ENCODE assay signal across 1 cellular context in the genomic region with DNA sequence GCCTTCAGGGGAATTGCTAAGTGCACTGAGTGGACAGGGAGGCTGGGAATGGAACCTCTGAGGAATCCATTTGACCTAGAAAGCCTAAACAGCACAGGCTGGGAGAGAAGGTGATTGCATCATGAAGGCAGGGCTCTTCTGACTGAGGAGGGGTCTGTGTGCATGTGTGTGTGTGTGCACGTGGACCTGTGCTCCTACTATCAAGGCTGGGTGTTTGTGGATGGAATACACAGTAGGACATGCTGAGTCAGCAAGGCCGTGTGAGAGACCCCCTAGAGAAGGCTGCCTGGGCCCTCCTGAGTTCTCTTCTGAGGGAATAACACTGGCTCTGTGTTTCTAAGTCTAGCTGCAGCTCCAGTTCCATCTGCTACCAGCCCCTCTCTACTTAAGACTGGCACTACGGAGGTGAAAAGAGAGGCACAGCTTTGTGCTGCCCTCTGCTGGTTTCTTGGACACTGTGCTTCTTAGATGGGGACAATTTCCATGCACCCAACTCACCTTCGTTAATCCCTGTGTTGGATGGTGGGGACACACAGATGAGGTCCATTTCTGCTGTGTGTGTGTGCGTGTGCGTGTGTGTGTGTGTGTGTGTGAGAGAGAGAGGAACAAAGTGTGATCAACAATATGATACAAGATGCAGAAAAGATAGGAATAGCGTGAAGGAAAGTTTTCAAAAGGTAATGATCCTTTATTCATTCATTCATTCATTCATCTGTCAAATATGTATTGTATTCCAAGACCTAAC.
TF ChIP-seq lines count a peak whose summit lies in the region.

No MANE protein-coding gene starts in this region.

TF ChIP-seq in K562, 482 proteins besides CTCF, POLR2A, EP300 and RAD21 (continued from another document and continues in another):
- TF ChIP-seq ZNF764 (CRISPR knock-in tag; IDR thresholded peaks at IDR 0.05; ENCODE audit: low read depth), result no peak
- TF ChIP-seq, protein P1, sequence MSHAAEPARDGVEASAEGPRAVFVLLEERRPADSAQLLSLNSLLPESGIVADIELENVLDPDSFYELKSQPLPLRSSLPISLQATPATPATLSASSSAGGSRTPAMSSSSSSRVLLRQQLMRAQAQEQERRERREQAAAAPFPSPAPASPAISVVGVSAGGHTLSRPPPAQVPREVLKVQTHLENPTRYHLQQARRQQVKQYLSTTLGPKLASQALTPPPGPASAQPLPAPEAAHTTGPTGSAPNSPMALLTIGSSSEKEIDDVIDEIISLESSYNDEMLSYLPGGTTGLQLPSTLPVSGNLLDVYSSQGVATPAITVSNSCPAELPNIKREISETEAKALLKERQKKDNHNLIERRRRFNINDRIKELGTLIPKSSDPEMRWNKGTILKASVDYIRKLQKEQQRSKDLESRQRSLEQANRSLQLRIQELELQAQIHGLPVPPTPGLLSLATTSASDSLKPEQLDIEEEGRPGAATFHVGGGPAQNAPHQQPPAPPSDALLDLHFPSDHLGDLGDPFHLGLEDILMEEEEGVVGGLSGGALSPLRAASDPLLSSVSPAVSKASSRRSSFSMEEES (CRISPR knock-in tag; IDR thresholded peaks at IDR 0.05), result no peak
- TF ChIP-seq MAZ (CRISPR knock-in tag; conservative IDR thresholded peaks at IDR 0.05 in 1 of 2, IDR thresholded peaks at IDR 0.05 in 1 of 2), result no peak; a peak in 1 of 4 replicates
- TF ChIP-seq CBFB (CRISPR knock-in tag; IDR thresholded peaks at IDR 0.05), result no peak; the same call in 1 of the 2 replicates
- TF ChIP-seq TBL1XR1 (IDR thresholded peaks at IDR 0.05; ENCODE audit: low read length in 2 of 2), result 0 out of 4 replicates have a peak, but pooled peaks of 1 of the 2 experiments have one; percentile 31
- peak; percentile 95 for TF ChIP-seq ARID2 (IDR thresholded peaks at IDR 0.05)
- TF ChIP-seq XRCC5 (IDR thresholded peaks at IDR 0.05; ENCODE audit: low read depth, low read length), result 0 out of 2 replicates have a peak, but pooled peaks have one; percentile 78
- TF ChIP-seq, protein P2, sequence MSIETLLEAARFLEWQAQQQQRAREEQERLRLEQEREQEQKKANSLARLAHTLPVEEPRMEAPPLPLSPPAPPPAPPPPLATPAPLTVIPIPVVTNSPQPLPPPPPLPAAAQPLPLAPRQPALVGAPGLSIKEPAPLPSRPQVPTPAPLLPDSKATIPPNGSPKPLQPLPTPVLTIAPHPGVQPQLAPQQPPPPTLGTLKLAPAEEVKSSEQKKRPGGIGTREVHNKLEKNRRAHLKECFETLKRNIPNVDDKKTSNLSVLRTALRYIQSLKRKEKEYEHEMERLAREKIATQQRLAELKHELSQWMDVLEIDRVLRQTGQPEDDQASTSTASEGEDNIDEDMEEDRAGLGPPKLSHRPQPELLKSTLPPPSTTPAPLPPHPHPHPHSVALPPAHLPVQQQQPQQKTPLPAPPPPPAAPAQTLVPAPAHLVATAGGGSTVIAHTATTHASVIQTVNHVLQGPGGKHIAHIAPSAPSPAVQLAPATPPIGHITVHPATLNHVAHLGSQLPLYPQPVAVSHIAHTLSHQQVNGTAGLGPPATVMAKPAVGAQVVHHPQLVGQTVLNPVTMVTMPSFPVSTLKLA (conservative IDR thresholded peaks at IDR 0.05), result 0 out of 4 replicates have a peak, but pooled peaks of 1 of the 2 experiments have one; percentile 11
- TF ChIP-seq ZNF785 (CRISPR knock-in tag; IDR thresholded peaks at IDR 0.05), result no peak
- TF ChIP-seq TCFL5 (CRISPR knock-in tag; conservative IDR thresholded peaks at IDR 0.05), result no peak
- TF ChIP-seq, protein P3, sequence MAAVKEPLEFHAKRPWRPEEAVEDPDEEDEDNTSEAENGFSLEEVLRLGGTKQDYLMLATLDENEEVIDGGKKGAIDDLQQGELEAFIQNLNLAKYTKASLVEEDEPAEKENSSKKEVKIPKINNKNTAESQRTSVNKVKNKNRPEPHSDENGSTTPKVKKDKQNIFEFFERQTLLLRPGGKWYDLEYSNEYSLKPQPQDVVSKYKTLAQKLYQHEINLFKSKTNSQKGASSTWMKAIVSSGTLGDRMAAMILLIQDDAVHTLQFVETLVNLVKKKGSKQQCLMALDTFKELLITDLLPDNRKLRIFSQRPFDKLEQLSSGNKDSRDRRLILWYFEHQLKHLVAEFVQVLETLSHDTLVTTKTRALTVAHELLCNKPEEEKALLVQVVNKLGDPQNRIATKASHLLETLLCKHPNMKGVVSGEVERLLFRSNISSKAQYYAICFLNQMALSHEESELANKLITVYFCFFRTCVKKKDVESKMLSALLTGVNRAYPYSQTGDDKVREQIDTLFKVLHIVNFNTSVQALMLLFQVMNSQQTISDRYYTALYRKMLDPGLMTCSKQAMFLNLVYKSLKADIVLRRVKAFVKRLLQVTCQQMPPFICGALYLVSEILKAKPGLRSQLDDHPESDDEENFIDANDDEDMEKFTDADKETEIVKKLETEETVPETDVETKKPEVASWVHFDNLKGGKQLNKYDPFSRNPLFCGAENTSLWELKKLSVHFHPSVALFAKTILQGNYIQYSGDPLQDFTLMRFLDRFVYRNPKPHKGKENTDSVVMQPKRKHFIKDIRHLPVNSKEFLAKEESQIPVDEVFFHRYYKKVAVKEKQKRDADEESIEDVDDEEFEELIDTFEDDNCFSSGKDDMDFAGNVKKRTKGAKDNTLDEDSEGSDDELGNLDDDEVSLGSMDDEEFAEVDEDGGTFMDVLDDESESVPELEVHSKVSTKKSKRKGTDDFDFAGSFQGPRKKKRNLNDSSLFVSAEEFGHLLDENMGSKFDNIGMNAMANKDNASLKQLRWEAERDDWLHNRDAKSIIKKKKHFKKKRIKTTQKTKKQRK (IDR thresholded peaks at IDR 0.05; ENCODE audit: borderline replicate concordance, low read depth, low read length), result no peak
- peak; percentile 98 for TF ChIP-seq C11orf30 (IDR thresholded peaks at IDR 0.05; ENCODE audit: low read depth)
- no peak for TF ChIP-seq HLTF (IDR thresholded peaks at IDR 0.05)
- 0 out of 2 replicates have a peak, but pooled peaks have one; percentile 38 for TF ChIP-seq HCFC1 (IDR thresholded peaks at IDR 0.05; ENCODE audit: low read depth, low read length)
- TF ChIP-seq CEBPG (CRISPR knock-in tag; IDR thresholded peaks at IDR 0.05), result 0 out of 2 replicates have a peak, but pooled peaks have one; percentile 47
- peak; percentile 26 to 36; a peak in 1 of 4 replicates for TF ChIP-seq CEBPG (tag; conservative IDR thresholded peaks at IDR 0.05 in 1 of 2, IDR thresholded peaks at IDR 0.05 in 1 of 2)
- no peak for TF ChIP-seq ZNF780A (CRISPR knock-in tag; IDR thresholded peaks at IDR 0.05)
- TF ChIP-seq HMG20A (CRISPR knock-in tag; conservative IDR thresholded peaks at IDR 0.05), result no peak
- TF ChIP-seq ARHGAP35 (IDR thresholded peaks at IDR 0.05; ENCODE audit: partially characterized antibody), result peak; percentile 32
- TF ChIP-seq STAG1 (CRISPR knock-in tag; IDR thresholded peaks at IDR 0.05; ENCODE audit: borderline replicate concordance), result peak; percentile 76; the same call in 1 of the 2 replicates
- TF ChIP-seq, protein P4, sequence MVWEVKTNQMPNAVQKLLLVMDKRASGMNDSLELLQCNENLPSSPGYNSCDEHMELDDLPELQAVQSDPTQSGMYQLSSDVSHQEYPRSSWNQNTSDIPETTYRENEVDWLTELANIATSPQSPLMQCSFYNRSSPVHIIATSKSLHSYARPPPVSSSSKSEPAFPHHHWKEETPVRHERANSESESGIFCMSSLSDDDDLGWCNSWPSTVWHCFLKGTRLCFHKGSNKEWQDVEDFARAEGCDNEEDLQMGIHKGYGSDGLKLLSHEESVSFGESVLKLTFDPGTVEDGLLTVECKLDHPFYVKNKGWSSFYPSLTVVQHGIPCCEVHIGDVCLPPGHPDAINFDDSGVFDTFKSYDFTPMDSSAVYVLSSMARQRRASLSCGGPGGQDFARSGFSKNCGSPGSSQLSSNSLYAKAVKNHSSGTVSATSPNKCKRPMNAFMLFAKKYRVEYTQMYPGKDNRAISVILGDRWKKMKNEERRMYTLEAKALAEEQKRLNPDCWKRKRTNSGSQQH (CRISPR knock-in tag; IDR thresholded peaks at IDR 0.05), result 0 out of 2 replicates have a peak, but pooled peaks have one; percentile 17
- peak; percentile 62; the same call in 1 of the 2 replicates for TF ChIP-seq MIER1 (IDR thresholded peaks at IDR 0.05; ENCODE audit: low read depth)
- TF ChIP-seq FOXA1 (IDR thresholded peaks at IDR 0.05; ENCODE audit: borderline replicate concordance), result no peak
- TF ChIP-seq EHMT2 (IDR thresholded peaks at IDR 0.05), result peak; percentile 71
- TF ChIP-seq ZNF212 (CRISPR knock-in tag; IDR thresholded peaks at IDR 0.05), result no peak
- TF ChIP-seq ZNF699 (CRISPR knock-in tag; IDR thresholded peaks at IDR 0.05; ENCODE audit: insufficient replicate concordance), result no peak
- TF ChIP-seq GATAD2A (IDR thresholded peaks at IDR 0.05), result no peak
- peak; percentile 31; the same call in 1 of the 2 replicates for TF ChIP-seq MTA3 (IDR thresholded peaks at IDR 0.05; ENCODE audit: borderline replicate concordance)
- TF ChIP-seq KLF10 (CRISPR knock-in tag; IDR thresholded peaks at IDR 0.05), result no peak
- TF ChIP-seq, protein P5, sequence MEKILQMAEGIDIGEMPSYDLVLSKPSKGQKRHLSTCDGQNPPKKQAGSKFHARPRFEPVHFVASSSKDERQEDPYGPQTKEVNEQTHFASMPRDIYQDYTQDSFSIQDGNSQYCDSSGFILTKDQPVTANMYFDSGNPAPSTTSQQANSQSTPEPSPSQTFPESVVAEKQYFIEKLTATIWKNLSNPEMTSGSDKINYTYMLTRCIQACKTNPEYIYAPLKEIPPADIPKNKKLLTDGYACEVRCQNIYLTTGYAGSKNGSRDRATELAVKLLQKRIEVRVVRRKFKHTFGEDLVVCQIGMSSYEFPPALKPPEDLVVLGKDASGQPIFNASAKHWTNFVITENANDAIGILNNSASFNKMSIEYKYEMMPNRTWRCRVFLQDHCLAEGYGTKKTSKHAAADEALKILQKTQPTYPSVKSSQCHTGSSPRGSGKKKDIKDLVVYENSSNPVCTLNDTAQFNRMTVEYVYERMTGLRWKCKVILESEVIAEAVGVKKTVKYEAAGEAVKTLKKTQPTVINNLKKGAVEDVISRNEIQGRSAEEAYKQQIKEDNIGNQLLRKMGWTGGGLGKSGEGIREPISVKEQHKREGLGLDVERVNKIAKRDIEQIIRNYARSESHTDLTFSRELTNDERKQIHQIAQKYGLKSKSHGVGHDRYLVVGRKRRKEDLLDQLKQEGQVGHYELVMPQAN (IDR thresholded peaks at IDR 0.05; ENCODE audit: borderline replicate concordance), result peak; percentile 57; the same call in 1 of the 2 replicates
- TF ChIP-seq CXXC5 (CRISPR knock-in tag; IDR thresholded peaks at IDR 0.05), result no peak
- TF ChIP-seq, protein P6, sequence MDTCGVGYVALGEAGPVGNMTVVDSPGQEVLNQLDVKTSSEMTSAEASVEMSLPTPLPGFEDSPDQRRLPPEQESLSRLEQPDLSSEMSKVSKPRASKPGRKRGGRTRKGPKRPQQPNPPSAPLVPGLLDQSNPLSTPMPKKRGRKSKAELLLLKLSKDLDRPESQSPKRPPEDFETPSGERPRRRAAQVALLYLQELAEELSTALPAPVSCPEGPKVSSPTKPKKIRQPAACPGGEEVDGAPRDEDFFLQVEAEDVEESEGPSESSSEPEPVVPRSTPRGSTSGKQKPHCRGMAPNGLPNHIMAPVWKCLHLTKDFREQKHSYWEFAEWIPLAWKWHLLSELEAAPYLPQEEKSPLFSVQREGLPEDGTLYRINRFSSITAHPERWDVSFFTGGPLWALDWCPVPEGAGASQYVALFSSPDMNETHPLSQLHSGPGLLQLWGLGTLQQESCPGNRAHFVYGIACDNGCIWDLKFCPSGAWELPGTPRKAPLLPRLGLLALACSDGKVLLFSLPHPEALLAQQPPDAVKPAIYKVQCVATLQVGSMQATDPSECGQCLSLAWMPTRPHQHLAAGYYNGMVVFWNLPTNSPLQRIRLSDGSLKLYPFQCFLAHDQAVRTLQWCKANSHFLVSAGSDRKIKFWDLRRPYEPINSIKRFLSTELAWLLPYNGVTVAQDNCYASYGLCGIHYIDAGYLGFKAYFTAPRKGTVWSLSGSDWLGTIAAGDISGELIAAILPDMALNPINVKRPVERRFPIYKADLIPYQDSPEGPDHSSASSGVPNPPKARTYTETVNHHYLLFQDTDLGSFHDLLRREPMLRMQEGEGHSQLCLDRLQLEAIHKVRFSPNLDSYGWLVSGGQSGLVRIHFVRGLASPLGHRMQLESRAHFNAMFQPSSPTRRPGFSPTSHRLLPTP (IDR thresholded peaks at IDR 0.05; ENCODE audit: borderline replicate concordance, extremely low read depth, insufficient read length), result no peak
- TF ChIP-seq NBN (IDR thresholded peaks at IDR 0.05; ENCODE audit: low read depth), result peak; percentile 41; the same call in 1 of the 2 replicates
- TF ChIP-seq NELFE (IDR thresholded peaks at IDR 0.05; ENCODE audit: insufficient read depth, insufficient read length), result no peak
- no peak for TF ChIP-seq CCAR2 (IDR thresholded peaks at IDR 0.05; ENCODE audit: low read depth, low read length)
- TF ChIP-seq STAT5A (IDR thresholded peaks at IDR 0.05; ENCODE audit: borderline replicate concordance, low read length), result no peak
- no peak for TF ChIP-seq ZNF174 (CRISPR knock-in tag; IDR thresholded peaks at IDR 0.05)
- no peak for TF ChIP-seq THRAP3 (IDR thresholded peaks at IDR 0.05; ENCODE audit: borderline replicate concordance)
- TF ChIP-seq ZC3H11A (IDR thresholded peaks at IDR 0.05; ENCODE audit: low read depth, low read length), result no peak
- TF ChIP-seq SRSF7 (optimal IDR thresholded peaks at IDR 0.05; ENCODE audit: low read depth, low read length), result no peak
- TF ChIP-seq KDM4B (IDR thresholded peaks at IDR 0.05; ENCODE audit: borderline replicate concordance in 2 of 2, low read depth in 1 of 2), result no peak
- TF ChIP-seq ZNF444 (CRISPR knock-in tag; IDR thresholded peaks at IDR 0.05), result no peak
- TF ChIP-seq, protein P7, sequence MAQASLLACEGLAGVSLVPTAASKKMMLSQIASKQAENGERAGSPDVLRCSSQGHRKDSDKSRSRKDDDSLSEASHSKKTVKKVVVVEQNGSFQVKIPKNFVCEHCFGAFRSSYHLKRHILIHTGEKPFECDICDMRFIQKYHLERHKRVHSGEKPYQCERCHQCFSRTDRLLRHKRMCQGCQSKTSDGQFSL (CRISPR knock-in tag; IDR thresholded peaks at IDR 0.05), result no peak
- TF ChIP-seq, protein P7 (tag; IDR thresholded peaks at IDR 0.05), result no peak
- TF ChIP-seq SMARCE1 (IDR thresholded peaks at IDR 0.05), result no peak
- TF ChIP-seq ELF4 (CRISPR knock-in tag; IDR thresholded peaks at IDR 0.05), result peak; percentile 34; the same call in 1 of the 2 replicates
- TF ChIP-seq, protein P8, sequence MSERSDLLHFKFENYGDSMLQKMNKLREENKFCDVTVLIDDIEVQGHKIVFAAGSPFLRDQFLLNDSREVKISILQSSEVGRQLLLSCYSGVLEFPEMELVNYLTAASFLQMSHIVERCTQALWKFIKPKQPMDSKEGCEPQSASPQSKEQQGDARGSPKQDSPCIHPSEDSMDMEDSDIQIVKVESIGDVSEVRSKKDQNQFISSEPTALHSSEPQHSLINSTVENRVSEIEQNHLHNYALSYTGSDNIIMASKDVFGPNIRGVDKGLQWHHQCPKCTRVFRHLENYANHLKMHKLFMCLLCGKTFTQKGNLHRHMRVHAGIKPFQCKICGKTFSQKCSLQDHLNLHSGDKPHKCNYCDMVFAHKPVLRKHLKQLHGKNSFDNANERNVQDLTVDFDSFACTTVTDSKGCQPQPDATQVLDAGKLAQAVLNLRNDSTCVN (CRISPR knock-in tag; IDR thresholded peaks at IDR 0.05), result peak; percentile 82; the same call in 1 of the 2 replicates
